In the genomic region with DNA sequence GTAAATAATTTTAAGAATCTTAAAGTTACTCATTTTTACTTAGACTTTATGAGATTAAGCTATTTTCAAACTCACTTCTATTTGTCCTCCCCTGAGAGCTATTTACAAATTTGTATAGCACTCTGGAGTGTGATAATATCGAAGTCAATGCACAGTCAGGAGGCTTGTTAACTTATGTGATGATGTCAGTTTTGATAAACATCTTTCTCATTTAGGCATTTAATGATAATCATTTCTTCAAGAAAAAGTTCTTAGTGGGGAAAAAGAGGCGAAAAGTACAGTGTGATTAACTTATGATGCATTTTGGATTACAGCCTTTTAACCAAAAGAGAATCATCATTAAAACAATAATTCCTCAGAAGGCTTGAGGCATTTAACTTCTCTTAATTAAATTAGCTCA, we compare ENCODE assay signal across 31 cellular contexts.
"Had no signal": no experiment of that assay in that cellular context is flagged by ENCODE, and none has a peak within 500 bp of the region (broad histone marks: within the 10 kb centered on the region; RNA-seq: fewer than 3 reads in every experiment).

No MANE protein-coding gene starts in this region.

- H3K36me3 ChIP-seq: adrenal gland, ascending aorta, brain microvascular endothelial cell, breast epithelium, cardiac muscle cell had no signal

- H3K4me3 ChIP-seq: adrenal gland, ascending aorta, body of pancreas, breast epithelium, cardiac muscle cell had no signal

- H3K4me1 ChIP-seq: ascending aorta had no signal

- H3K9me3 ChIP-seq: adrenal gland, ascending aorta, body of pancreas, breast epithelium had no signal

- H3K27ac ChIP-seq: adrenal gland, ascending aorta, body of pancreas, brain microvascular endothelial cell, breast epithelium, cardiac muscle cell had no signal

- DNase-seq: activated effector memory CD4-positive, alpha-beta T cell treated with anti-CD3 and anti-CD28 coated beads, Interleukin-2, amount 50 U/mL, for 16 hours; activated effector memory CD4-positive, alpha-beta T cell treated with Interleukin-2 at 50 U/mL for 16 hours; activated gamma-delta T cell; activated gamma-delta T cell treated with Interleukin-2 at 50 U/mL for 16 hours; activated naive CD4-positive, alpha-beta T cell; activated naive CD4-positive, alpha-beta T cell treated with anti-CD3 and anti-CD28 coated beads for 36 hours; activated naive CD4-positive, alpha-beta T cell treated with anti-CD3 and anti-CD28 coated beads, Interleukin-2, amount 10 ng/mL, durations not matched to agents 7 days and 5 days; activated naive CD4-positive, alpha-beta T cell treated with anti-CD3 and anti-CD28 coated beads, Interleukin-2, amount 50 U/mL, for 16 hours; activated naive CD4-positive, alpha-beta T cell treated with Interleukin-2 at 50 U/mL for 16 hours; activated naive CD8-positive, alpha-beta T cell treated with anti-CD3 and anti-CD28 coated beads for 36 hours; activated naive CD8-positive, alpha-beta T cell treated with anti-CD3 and anti-CD28 coated beads, Interleukin-2, amount 10 ng/mL, durations not matched to agents 7 days and 5 days; activated naive CD8-positive, alpha-beta T cell treated with anti-CD3 and anti-CD28 coated beads, Interleukin-2, amount 50 U/mL, for 24 hours; activated T-cell treated with anti-CD3 and anti-CD28 coated beads, Interleukin-2, amount 50 U/mL, for 24 hours; activated T-cell treated with anti-CD3 and anti-CD28 coated beads, Interleukin-2, amount 50 U/mL, for 4 hours; activated T-cell treated with anti-CD3 and anti-CD28 coated beads, Interleukin-2, amount 50 U/mL, for 48 hours; activated T-cell treated with anti-CD3 and anti-CD28 coated beads, Interleukin-2, amount 50 U/mL, for 72 hours; adrenal gland; amniotic stem cell; amygdala; anterior cingulate cortex; aorta; body of pancreas; brain microvascular endothelial cell; caudate nucleus; central memory CD4-positive, alpha-beta T cell; cerebellar nuclear complex had no signal

- H3K27me3 ChIP-seq: adrenal gland, ascending aorta, body of pancreas, brain microvascular endothelial cell, breast epithelium, cardiac muscle cell had no signal

- ATAC-seq: activated naive CD4-positive, alpha-beta T cell treated with anti-CD3 and anti-CD28 coated beads, Interleukin-2, amount 50 U/mL, for 72 hours; activated naive CD8-positive, alpha-beta T cell treated with anti-CD3 and anti-CD28 coated beads, Interleukin-2, amount 50 U/mL, for 24 hours; activated T-cell treated with anti-CD3 and anti-CD28 coated beads, Interleukin-2, amount 50 U/mL, for 4 hours; activated T-cell treated with anti-CD3 and anti-CD28 coated beads, Interleukin-2, amount 50 U/mL, for 72 hours; activated T-helper 17 cell treated with anti-CD3 and anti-CD28 coated beads, Interleukin-2, amount 50 U/mL, for 72 hours; body of pancreas had no signal
